19 cellular contexts compared by ENCODE assay signal in genomic region chr11:64913171-64913727, GRCh38. TPM values are rescaled to one million over a fixed set of nuclear protein-coding genes. Genes with fewer than 3 reads are reported as not detected.
DNase-seq lines count a peak whose midpoint lies in the region; ATAC-seq and TF ChIP-seq lines count a peak whose summit lies in the region.
"Had no signal": no experiment of that assay in that cellular context is flagged by ENCODE, and none has a peak within 500 bp of the region (broad histone marks: within the 10 kb centered on the region; RNA-seq: fewer than 3 reads in every experiment).

No MANE protein-coding gene starts in this region.

- H2BK120ac ChIP-seq in neuronal stem cell (ENCODE audit: low read depth, low read length): no peak overlapping the region

- H2AFZ ChIP-seq in neuronal stem cell (ENCODE audit: low read length): no peak overlapping the region
- H2AFZ ChIP-seq: GM23338 had no signal

- no peaks in the 10 kb centered on the region for H3K9me3 ChIP-seq in CD4-positive, alpha-beta T cell (ENCODE audit: control insufficient read depth, low read length)
- no peaks in the 10 kb centered on the region for H3K9me3 ChIP-seq in neuronal stem cell (replicated peaks in 1 of 2; ENCODE audit: control insufficient read depth in 2 of 2, insufficient read depth in 1 of 2, low read depth in 1 of 2, low read length in 2 of 2)
- H3K9me3 ChIP-seq: Caco-2 had no signal

- no peaks in the 10 kb centered on the region for H3K27me3 Mint-ChIP-seq in CD4-positive, alpha-beta T cell
- no peaks in the 10 kb centered on the region for H3K27me3 Mint-ChIP-seq in central memory CD8-positive, alpha-beta T cell

- peak overlapping the region; percentile 78 for H3K23ac ChIP-seq in neuronal stem cell (ENCODE audit: low read depth, low read length, poor library complexity)

- no peak for DNase-seq in CD4-positive, alpha-beta T cell
- DNase-seq in RWPE1 (ENCODE audit: low spot score) (no peak), neuronal stem cell (ENCODE audit: low spot score) (no peak), omental fat pad (ENCODE audit: low spot score) (no peak)
- DNase-seq in central memory CD8-positive, alpha-beta T cell (ENCODE audit: low spot score in 2 of 2): no peak
- DNase-seq: C1 segment of cervical spinal cord, Caco-2, DMS153, DND-41, H9 had no signal

- H4K8ac ChIP-seq in neuronal stem cell (ENCODE audit: low read depth, low read length): no peak overlapping the region

- H3K36me3 Mint-ChIP-seq in CD4-positive, alpha-beta T cell (ENCODE audit: low read depth): peaks cover 63% of the 10 kb centered on the region
- peaks cover 51% of the 10 kb centered on the region for H3K36me3 Mint-ChIP-seq in central memory CD8-positive, alpha-beta T cell (ENCODE audit: insufficient read depth)

- POLR2A ChIA-PET in CD4-positive, alpha-beta T cell (lab: Charles Lee): interaction anchor here (2.1 kb wide), 1 partner anchor 11 kb away, joined by 5 read pairs; the partner anchor contains the start of gene PPP2R5B
- POLR2A ChIA-PET in RWPE1 (lab: Yijun Ruan, JAX; ENCODE audit: low non-redundant PET): no interaction called here

- H3K9ac ChIP-seq in neuronal stem cell (ENCODE audit: low read depth, low read length, poor library complexity): peak overlapping the region; percentile 40

- no peak overlapping the region for H2BK15ac ChIP-seq in neuronal stem cell (ENCODE audit: low read length)

- no peak for ATAC-seq in CD4-positive, alpha-beta T cell (ENCODE audit: poor library complexity)
- no peak for ATAC-seq in central memory CD8-positive, alpha-beta T cell (replicated peaks; ENCODE audit: extremely low read depth, poor library complexity, severe bottlenecking)
- ATAC-seq in HG03565 (IDR thresholded peaks at IDR 0.05; ENCODE audit: unreplicated experiment) (no peak), omental fat pad (ENCODE audit: low FRiP score) (no peak), GM18909 (IDR thresholded peaks at IDR 0.05; ENCODE audit: poor library complexity, unreplicated experiment) (no peak)
- ATAC-seq: CD8-positive, alpha-beta T cell; GM23338; HCT116 had no signal

- peaks cover 26% of the 10 kb centered on the region for H3K4me1 Mint-ChIP-seq in CD4-positive, alpha-beta T cell (ENCODE audit: low read depth)
- peaks cover 29% of the 10 kb centered on the region for H3K4me1 Mint-ChIP-seq in central memory CD8-positive, alpha-beta T cell

- H3K4me3 ChIP-seq in neuronal stem cell (ENCODE audit: low read length in 2 of 2): no peak overlapping the region
- H3K4me3 ChIP-seq: GM23338 had no signal

- H3K27ac Mint-ChIP-seq in CD4-positive, alpha-beta T cell: no peak overlapping the region
- no peak overlapping the region for H3K27ac Mint-ChIP-seq in central memory CD8-positive, alpha-beta T cell (ENCODE audit: low read depth)
- H3K27ac Mint-ChIP-seq: CD8-positive, alpha-beta T cell; GM23338; H9 had no signal

- no peak overlapping the region for H2AK5ac ChIP-seq in neuronal stem cell (ENCODE audit: low read depth, low read length)

- CTCF ChIA-PET in CD4-positive, alpha-beta T cell (lab: Charles Lee): no interaction called here
- CTCF ChIA-PET in RWPE1 (lab: Yijun Ruan, JAX): interaction anchor here (3.0 kb wide), 1 partner anchor 101 kb away, joined by 8 read pairs; the partner anchor contains the start of gene ARL2

- no peak overlapping the region for H4K91ac ChIP-seq in neuronal stem cell (ENCODE audit: low read depth, low read length, poor library complexity)

- WGBS in neuronal stem cell (ENCODE audit: extremely low coverage in 2 of 2, insufficient read length in 2 of 2, insufficient replicate concordance in 1 of 2), 2 donors: no CpG with 5 or more reads among the region's 18 CpGs

- no peak overlapping the region for H3K4me2 ChIP-seq in neuronal stem cell (ENCODE audit: insufficient read depth, low read length, poor library complexity, severe bottlenecking)
- H3K4me2 ChIP-seq: GM23338 had no signal

- peaks cover 2% of the 10 kb centered on the region for H3K79me1 ChIP-seq in neuronal stem cell (ENCODE audit: low read depth, low read length)

- intact Hi-C loops in CD4-positive, alpha-beta T cell (cut with DNase I, micrococcal nuclease): no loop called here

- no peaks in the 10 kb centered on the region for H3K27me3 ChIP-seq in CD4-positive, alpha-beta T cell (ENCODE audit: control insufficient read depth, insufficient read depth, low read length)
- H3K27me3 ChIP-seq in neuronal stem cell (ENCODE audit: control insufficient read depth in 3 of 3, insufficient read depth in 3 of 3, low read depth in 1 of 3, low read length in 3 of 3): no peaks in the 10 kb centered on the region

- no peak overlapping the region for H2BK5ac ChIP-seq in neuronal stem cell (ENCODE audit: low read length)

- no peak for TF ChIP-seq CTCF in CD4-positive, alpha-beta T cell (IDR thresholded peaks at IDR 0.05)
- no peak for TF ChIP-seq CTCF in RWPE1 (conservative IDR thresholded peaks at IDR 0.05; ENCODE audit: low read depth)
- TF ChIP-seq CTCF in omental fat pad (IDR thresholded peaks at IDR 0.05): no peak

- H3K4me3 Mint-ChIP-seq in CD4-positive, alpha-beta T cell: peak overlapping the region; percentile 71
- H3K4me3 Mint-ChIP-seq in central memory CD8-positive, alpha-beta T cell: peak overlapping the region; percentile 25
- H3K4me3 Mint-ChIP-seq: CD8-positive, alpha-beta T cell; GM23338; H9 had no signal

- no peak overlapping the region for H3K4ac ChIP-seq in neuronal stem cell (ENCODE audit: low read length)

- peaks cover 6 to 9% of the 10 kb centered on the region in 2 donors for H3K4me1 ChIP-seq in neuronal stem cell (ENCODE audit: control insufficient read depth in 2 of 2, insufficient read depth in 1 of 2, low read depth in 1 of 2, low read length in 2 of 2)

- no peak overlapping the region for H3K27ac ChIP-seq in CD4-positive, alpha-beta T cell (ENCODE audit: low read depth, low read length)
- 0 out of 2 replicates have a peak overlapping the region, but pooled peaks have one; percentile 22 for H3K27ac ChIP-seq in RWPE1
- H3K27ac ChIP-seq in neuronal stem cell (replicated peaks; ENCODE audit: low read length): no peak overlapping the region

- no peak overlapping the region for H2BK12ac ChIP-seq in neuronal stem cell (ENCODE audit: low read length)

- H3K18ac ChIP-seq in neuronal stem cell (ENCODE audit: low read length): no peak overlapping the region

- H3K9me3 Mint-ChIP-seq in CD4-positive, alpha-beta T cell: no peaks in the 10 kb centered on the region
- H3K9me3 Mint-ChIP-seq in central memory CD8-positive, alpha-beta T cell: no peaks in the 10 kb centered on the region
- H3K9me3 Mint-ChIP-seq: CD8-positive, alpha-beta T cell; GM23338; H9 had no signal

- no peak overlapping the region for H3K14ac ChIP-seq in neuronal stem cell (ENCODE audit: low read length)

- peaks cover 25 to 43% of the 10 kb centered on the region in 2 donors for H3K36me3 ChIP-seq in neuronal stem cell (replicated peaks in 1 of 2; ENCODE audit: control insufficient read depth in 2 of 2, insufficient read depth in 2 of 2, low read length in 2 of 2)

RNA-seq across cellular contexts. Expression of gene ATG2A, which starts 3.8 kb away (rescaled TPM):
- total RNA-seq in CD4-positive, alpha-beta T cell: 100 to 1,000 TPM; 189 to 198 TPM
- 5.3 TPM for polyA plus RNA-seq in neuronal stem cell (2013, experiment 1 of 2)
- 5.5 TPM for polyA plus RNA-seq in neuronal stem cell (2013, experiment 2 of 2)
- total RNA-seq in omental fat pad: 10 to 100 TPM; 20.3 to 34.8 (median 22.2) TPM

RNA-seq across cellular contexts. Expression of gene PPP2R5B, which starts 11.2 kb away (rescaled TPM):
- total RNA-seq in CD4-positive, alpha-beta T cell: 10 to 100 TPM; 16.8 to 18.3 TPM
- polyA plus RNA-seq in neuronal stem cell (2013, experiment 1 of 2): 5.7 TPM
- 6.1 TPM for polyA plus RNA-seq in neuronal stem cell (2013, experiment 2 of 2)
- total RNA-seq in omental fat pad: 10 to 100 TPM in 3 of 4 donors, 1 to 10 TPM in 1; 7.8 to 20.3 (median 12.4) TPM

RNA-seq across cellular contexts. Expression of gene GPHA2, which starts 22.4 kb away (rescaled TPM):
- total RNA-seq in CD4-positive, alpha-beta T cell: under 1 TPM; 0.49 to 0.56 TPM
- polyA plus RNA-seq in neuronal stem cell (2013, experiment 1 of 2): 0.84 TPM
- polyA plus RNA-seq in neuronal stem cell (2013, experiment 2 of 2): 0.89 TPM
- not detected for total RNA-seq in omental fat pad
- total RNA-seq: A172; A673; Caco-2; CD8-positive, alpha-beta T cell; H4 had no signal
- polyA plus RNA-seq: BJ had no signal

RNA-seq across cellular contexts. Expression of gene EHD1, which starts 34.8 kb away (rescaled TPM):
- total RNA-seq in CD4-positive, alpha-beta T cell: 100 to 1,000 TPM; 132 to 139 TPM
- 24.4 TPM for polyA plus RNA-seq in neuronal stem cell (2013, experiment 1 of 2)
- polyA plus RNA-seq in neuronal stem cell (2013, experiment 2 of 2): 23.3 TPM
- 100 to 1,000 TPM in 2 of 4 donors, 10 to 100 TPM in 2; 66.4 to 226 (median 94.8) TPM for total RNA-seq in omental fat pad

RNA-seq across cellular contexts. Expression of gene MAJIN, which starts 58.7 kb away (rescaled TPM):
- total RNA-seq in CD4-positive, alpha-beta T cell: under 1 TPM; 0.50 to 0.55 TPM
- not detected for polyA plus RNA-seq in neuronal stem cell (2013, experiment 1 of 2)
- polyA plus RNA-seq in neuronal stem cell (2013, experiment 2 of 2): not detected
- not detected for total RNA-seq in omental fat pad
- total RNA-seq: A172; A673; Caco-2; CD8-positive, alpha-beta T cell; GM23338; H4; H9 had no signal
- polyA plus RNA-seq: BJ, GM23338 had no signal

Comparison
In these comparisons a context has a peak if more than half of its experiments do, and no peak if none do; other contexts are left out.
1. RNA of gene ATG2A, which starts 3.8 kb away (total RNA-seq): 189 to 198 TPM in CD4-positive, alpha-beta T cell; 20.3 to 34.8 TPM in omental fat pad; every median in the first group is over 4 times any median in the second.